8 cellular contexts compared by ENCODE assay signal in genomic region chr2:164430166-164430783, GRCh38.
DNase-seq lines count a peak whose midpoint lies in the region; ATAC-seq and TF ChIP-seq lines count a peak whose summit lies in the region.

No MANE protein-coding gene starts in this region.

- TF ChIP-seq CTCF in right lobe of liver (IDR thresholded peaks at IDR 0.05) = peak; percentile 37 to 65 (median 58)

- WGBS in right lobe of liver (ENCODE audit: insufficient coverage, low coverage, low lambda C conversion rate, missing lambda C conversion rate) = 67% methylated on average over 3 of the region's 3 CpGs

- no peaks in the 10 kb centered on the region for H3K27me3 ChIP-seq in right lobe of liver

- intact Hi-C loops in right lobe of liver (cut with DNase I) = no loop called here

- CTCF ChIA-PET in HEK293T (lab: Yijun Ruan, JAX) = interaction anchor here (0.6 to 1.2 kb wide), 2 partner anchors 9 to 43 kb away, joined by 3 read pairs; no protein-coding TSS in a partner anchor

- H3K4me3 ChIP-seq in right lobe of liver = no peak overlapping the region

- peak; percentile 70 to 77 (median 73) for ATAC-seq in right lobe of liver
- no peak for ATAC-seq in GM21786 (IDR thresholded peaks at IDR 0.05; ENCODE audit: unreplicated experiment)
- no peak for ATAC-seq in GM18858 (IDR thresholded peaks at IDR 0.05; ENCODE audit: unreplicated experiment)

- H3K9me3 ChIP-seq in right lobe of liver = no peaks in the 10 kb centered on the region

- POLR2A ChIA-PET in HEK293T (lab: Yijun Ruan, JAX) = no interaction called here

- no peak overlapping the region for H3K27ac ChIP-seq in right lobe of liver

- TF ChIP-seq POLR2A in right lobe of liver (IDR thresholded peaks at IDR 0.05) = no peak

- no peaks in the 10 kb centered on the region for H3K4me1 ChIP-seq in right lobe of liver

- DNase-seq in DMS53 treated with DMSO at 0.1 percent for 48 hours (lab: John Stamatoyannopoulos, UW; ENCODE audit: unreplicated experiment) = peak; percentile 79
- DNase-seq in HEK293T (ENCODE audit: extremely low spot score) = peak; percentile 28
- peak; percentile 70 for DNase-seq in NCI-H2227 treated with DMSO at 0.1 percent for 48 hours (lab: John Stamatoyannopoulos, UW)
- peak; percentile 11 for DNase-seq in brain pericyte (ENCODE audit: low read depth, low spot score)
- no peak for DNase-seq in right lobe of liver
- no peak for DNase-seq in stimulated activated CD4-positive, alpha-beta T cell treated with anti-CD3 and anti-CD28 coated beads, Interleukin-1b, Interleukin-23, amount 100 ng/mL, for 48 hours

- H3K36me3 ChIP-seq in right lobe of liver = no peaks in the 10 kb centered on the region

TF ChIP-seq in HEK293T, 16 proteins besides CTCF, POLR2A, EP300 and RAD21:
- TF ChIP-seq PKNOX1 (IDR thresholded peaks at IDR 0.05) (no peak), SUZ12 (IDR thresholded peaks at IDR 0.05) (no peak), ELF4 (IDR thresholded peaks at IDR 0.05) (no peak), TARDBP (IDR thresholded peaks at IDR 0.05) (no peak), CTBP1 (IDR thresholded peaks at IDR 0.05; ENCODE audit: borderline replicate concordance) (no peak), ZNF384 (IDR thresholded peaks at IDR 0.05) (no peak), BHLHE40 (IDR thresholded peaks at IDR 0.05; ENCODE audit: borderline replicate concordance) (no peak), FOXM1 (IDR thresholded peaks at IDR 0.05; ENCODE audit: borderline replicate concordance) (no peak), FOXA1 (IDR thresholded peaks at IDR 0.05) (no peak), NFRKB (IDR thresholded peaks at IDR 0.05) (no peak), LEF1 (IDR thresholded peaks at IDR 0.05; ENCODE audit: borderline replicate concordance) (no peak), FOXK2 (IDR thresholded peaks at IDR 0.05) (no peak)

Comparison
In these comparisons a context has a peak if more than half of its experiments do, and no peak if none do; other contexts are left out.
1. DNase-seq: peak in DMS53 treated with DMSO at 0.1 percent for 48 hours (single experiment), HEK293T (single experiment), NCI-H2227 treated with DMSO at 0.1 percent for 48 hours (single experiment) and brain pericyte (single experiment); none in right lobe of liver (0 of 3) and stimulated activated CD4-positive, alpha-beta T cell treated with anti-CD3 and anti-CD28 coated beads, Interleukin-1b, Interleukin-23, amount 100 ng/mL, for 48 hours (single experiment).
2. ATAC-seq: peak in right lobe of liver (4 of 4); none in GM21786 (single experiment) and GM18858 (single experiment).